In genomic region chr14:76894308-76894707, GRCh38 we compare ENCODE assay signal across 13 cellular contexts.
"Had no signal": no experiment of that assay in that cellular context is flagged by ENCODE, and none has a peak within 500 bp of the region (broad histone marks: within the 10 kb centered on the region; RNA-seq: fewer than 3 reads in every experiment).

No MANE protein-coding gene starts in this region.

- H3K4me3 ChIP-seq: adrenal gland, pancreas, transverse colon had no signal

- DNase-seq: activated CD4-positive, alpha-beta T cell treated with anti-CD3 and anti-CD28 coated beads, Interleukin-2, amount 50 U/mL, for 48 hours; activated naive CD4-positive, alpha-beta T cell treated with anti-CD3 and anti-CD28 coated beads, Interleukin-2, amount 50 U/mL, for 16 hours; activated T-cell treated with anti-CD3 and anti-CD28 coated beads, Interleukin-2, amount 50 U/mL, for 1 hour; adrenal gland; mammary epithelial cell; naive thymus-derived CD8-positive, alpha-beta T cell; pancreas; stimulated activated CD4-positive, alpha-beta T cell treated with anti-CD3 and anti-CD28 coated beads, Interleukin-1b, Interleukin-23, amount 100 ng/mL, for 48 hours; transverse colon had no signal

- H3K36me3 ChIP-seq: adrenal gland, pancreas, transverse colon had no signal

- H3K27me3 ChIP-seq: adrenal gland, pancreas, transverse colon had no signal

- H3K4me1 ChIP-seq: adrenal gland, pancreas, transverse colon had no signal

- ATAC-seq: esophagus mucosa; left lobe of liver; naive thymus-derived CD8-positive, alpha-beta T cell; pancreas; stimulated activated effector memory CD8-positive, alpha-beta T cell treated with anti-CD3 and anti-CD28 coated beads, Interleukin-12 subunit alpha, Interleukin-12 subunit beta, amount 100 ng/mL, for 72 hours had no signal

- H3K9me3 ChIP-seq: adrenal gland, pancreas had no signal

- H3K27ac ChIP-seq: adrenal gland, pancreas, transverse colon, VCaP had no signal
